ENCODE assay signal across 1 cellular context in genomic region chr4:31674313-31674947, GRCh38.
TF ChIP-seq lines count a peak whose summit lies in the region.

No MANE protein-coding gene starts in this region.

TF ChIP-seq in HCT116, 20 proteins besides CTCF, POLR2A, EP300 and RAD21 (continued from another document):
- TF ChIP-seq ATF3 (IDR thresholded peaks at IDR 0.05) (no peak), EGR1 (IDR thresholded peaks at IDR 0.05; ENCODE audit: low read depth) (no peak), SIN3A (IDR thresholded peaks at IDR 0.05; ENCODE audit: low read depth) (no peak)
